2 cellular contexts compared by ENCODE assay signal in the genomic region with DNA sequence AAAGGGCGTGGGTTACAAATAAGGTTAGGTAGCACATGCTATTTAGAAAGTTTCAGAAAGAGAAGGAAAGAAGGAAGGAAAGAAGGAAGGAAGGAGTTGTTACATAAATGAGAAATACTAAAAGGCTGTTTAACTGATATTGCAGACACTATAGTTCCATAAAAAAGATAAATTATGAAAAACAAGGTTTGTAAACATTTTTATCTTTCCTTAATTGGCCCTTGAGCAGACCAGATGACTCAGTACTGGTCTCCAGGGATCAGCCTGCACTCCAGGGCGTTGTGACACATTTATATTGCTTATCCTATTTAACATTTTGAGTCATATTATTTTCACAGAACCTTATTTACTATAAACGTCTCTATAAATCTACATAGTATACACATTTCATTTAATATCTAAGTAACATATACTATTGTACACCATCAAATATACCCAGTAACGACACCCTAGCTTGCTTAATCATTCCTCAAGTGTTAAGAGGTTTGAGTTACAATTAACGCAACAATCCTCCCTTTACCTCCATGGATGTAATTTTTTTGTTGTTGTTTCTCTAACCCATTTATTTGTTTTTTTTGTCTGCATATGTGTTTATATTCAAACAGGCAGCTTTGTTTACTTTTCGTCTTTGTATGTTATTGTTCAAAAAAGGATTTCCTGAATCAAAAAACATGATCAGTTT.
TF ChIP-seq lines count a peak whose summit lies in the region.

No MANE protein-coding gene starts in this region.

TF ChIP-seq in SK-N-SH, 30 proteins besides CTCF, POLR2A, EP300 and RAD21 (continued from another document):
- TF ChIP-seq, protein P1, sequence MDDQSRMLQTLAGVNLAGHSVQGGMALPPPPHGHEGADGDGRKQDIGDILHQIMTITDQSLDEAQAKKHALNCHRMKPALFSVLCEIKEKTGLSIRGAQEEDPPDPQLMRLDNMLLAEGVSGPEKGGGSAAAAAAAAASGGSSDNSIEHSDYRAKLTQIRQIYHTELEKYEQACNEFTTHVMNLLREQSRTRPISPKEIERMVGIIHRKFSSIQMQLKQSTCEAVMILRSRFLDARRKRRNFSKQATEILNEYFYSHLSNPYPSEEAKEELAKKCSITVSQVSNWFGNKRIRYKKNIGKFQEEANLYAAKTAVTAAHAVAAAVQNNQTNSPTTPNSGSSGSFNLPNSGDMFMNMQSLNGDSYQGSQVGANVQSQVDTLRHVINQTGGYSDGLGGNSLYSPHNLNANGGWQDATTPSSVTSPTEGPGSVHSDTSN (IDR thresholded peaks at IDR 0.05): no peak
- TF ChIP-seq TEAD4 (IDR thresholded peaks at IDR 0.05; ENCODE audit: borderline replicate concordance, insufficient read depth) (no peak), CHD2 (IDR thresholded peaks at IDR 0.05; ENCODE audit: low read length, partially characterized antibody) (no peak)
- TF ChIP-seq, protein P2, sequence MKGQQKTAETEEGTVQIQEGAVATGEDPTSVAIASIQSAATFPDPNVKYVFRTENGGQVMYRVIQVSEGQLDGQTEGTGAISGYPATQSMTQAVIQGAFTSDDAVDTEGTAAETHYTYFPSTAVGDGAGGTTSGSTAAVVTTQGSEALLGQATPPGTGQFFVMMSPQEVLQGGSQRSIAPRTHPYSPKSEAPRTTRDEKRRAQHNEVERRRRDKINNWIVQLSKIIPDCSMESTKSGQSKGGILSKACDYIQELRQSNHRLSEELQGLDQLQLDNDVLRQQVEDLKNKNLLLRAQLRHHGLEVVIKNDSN (IDR thresholded peaks at IDR 0.05; ENCODE audit: borderline replicate concordance, low read depth): no peak

TF ChIP-seq in SK-N-SH treated with all-trans-retinoic acid at 6 μM for 48 hours, 23 proteins besides CTCF, POLR2A, EP300 and RAD21 (continued from another document):
- TF ChIP-seq, protein P3, sequence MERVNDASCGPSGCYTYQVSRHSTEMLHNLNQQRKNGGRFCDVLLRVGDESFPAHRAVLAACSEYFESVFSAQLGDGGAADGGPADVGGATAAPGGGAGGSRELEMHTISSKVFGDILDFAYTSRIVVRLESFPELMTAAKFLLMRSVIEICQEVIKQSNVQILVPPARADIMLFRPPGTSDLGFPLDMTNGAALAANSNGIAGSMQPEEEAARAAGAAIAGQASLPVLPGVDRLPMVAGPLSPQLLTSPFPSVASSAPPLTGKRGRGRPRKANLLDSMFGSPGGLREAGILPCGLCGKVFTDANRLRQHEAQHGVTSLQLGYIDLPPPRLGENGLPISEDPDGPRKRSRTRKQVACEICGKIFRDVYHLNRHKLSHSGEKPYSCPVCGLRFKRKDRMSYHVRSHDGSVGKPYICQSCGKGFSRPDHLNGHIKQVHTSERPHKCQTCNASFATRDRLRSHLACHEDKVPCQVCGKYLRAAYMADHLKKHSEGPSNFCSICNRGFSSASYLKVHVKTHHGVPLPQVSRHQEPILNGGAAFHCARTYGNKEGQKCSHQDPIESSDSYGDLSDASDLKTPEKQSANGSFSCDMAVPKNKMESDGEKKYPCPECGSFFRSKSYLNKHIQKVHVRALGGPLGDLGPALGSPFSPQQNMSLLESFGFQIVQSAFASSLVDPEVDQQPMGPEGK (CRISPR knock-in tag; IDR thresholded peaks at IDR 0.05; ENCODE audit: borderline replicate concordance): no peak
- TF ChIP-seq, protein P4, sequence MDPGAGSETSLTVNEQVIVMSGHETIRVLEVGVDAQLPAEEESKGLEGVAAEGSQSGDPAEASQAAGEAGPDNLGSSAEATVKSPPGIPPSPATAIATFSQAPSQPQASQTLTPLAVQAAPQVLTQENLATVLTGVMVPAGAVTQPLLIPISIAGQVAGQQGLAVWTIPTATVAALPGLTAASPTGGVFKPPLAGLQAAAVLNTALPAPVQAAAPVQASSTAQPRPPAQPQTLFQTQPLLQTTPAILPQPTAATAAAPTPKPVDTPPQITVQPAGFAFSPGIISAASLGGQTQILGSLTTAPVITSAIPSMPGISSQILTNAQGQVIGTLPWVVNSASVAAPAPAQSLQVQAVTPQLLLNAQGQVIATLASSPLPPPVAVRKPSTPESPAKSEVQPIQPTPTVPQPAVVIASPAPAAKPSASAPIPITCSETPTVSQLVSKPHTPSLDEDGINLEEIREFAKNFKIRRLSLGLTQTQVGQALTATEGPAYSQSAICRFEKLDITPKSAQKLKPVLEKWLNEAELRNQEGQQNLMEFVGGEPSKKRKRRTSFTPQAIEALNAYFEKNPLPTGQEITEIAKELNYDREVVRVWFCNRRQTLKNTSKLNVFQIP (CRISPR knock-in tag; IDR thresholded peaks at IDR 0.05; ENCODE audit: borderline replicate concordance, low read depth): no peak
- TF ChIP-seq TCF4 (CRISPR knock-in tag; IDR thresholded peaks at IDR 0.05; ENCODE audit: borderline replicate concordance): no peak
- no peak for TF ChIP-seq ZNF8 (CRISPR knock-in tag; IDR thresholded peaks at IDR 0.05)
- no peak for TF ChIP-seq ZFP30 (CRISPR knock-in tag; IDR thresholded peaks at IDR 0.05)
- TF ChIP-seq OSR1 (CRISPR knock-in tag; IDR thresholded peaks at IDR 0.05): no peak
- TF ChIP-seq ZFP3 (CRISPR knock-in tag; IDR thresholded peaks at IDR 0.05): no peak
- TF ChIP-seq ZNF565 (CRISPR knock-in tag; conservative IDR thresholded peaks at IDR 0.05; ENCODE audit: low read depth): no peak
- no peak for TF ChIP-seq GLIS3 (CRISPR knock-in tag; IDR thresholded peaks at IDR 0.05)
TF ChIP-seq in SK-N-SH treated with all-trans-retinoic acid at 6 μM for 48 hours: peak in this region for 0.
